ENCODE assay signal across 18 cellular contexts in the genomic region with DNA sequence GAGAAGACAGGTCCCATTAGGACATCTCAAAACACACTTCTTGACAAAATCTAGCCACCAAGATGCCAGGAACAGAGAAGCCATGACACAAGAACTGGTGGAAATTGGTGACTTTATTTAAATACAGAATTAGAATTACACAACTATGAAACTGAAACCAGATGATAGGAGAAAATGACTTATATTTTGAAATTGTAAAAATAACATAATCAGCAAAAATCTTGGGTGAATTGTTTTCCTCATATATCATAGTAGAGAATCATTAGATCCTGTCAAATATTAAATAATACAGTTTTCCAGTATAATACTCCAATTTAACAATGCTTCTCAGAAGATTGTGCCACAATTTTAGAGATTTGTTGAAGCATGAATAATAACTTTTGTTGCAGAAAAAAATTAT.
"Had no signal": no experiment of that assay in that cellular context is flagged by ENCODE, and none has a peak within 500 bp of the region (broad histone marks: within the 10 kb centered on the region; RNA-seq: fewer than 3 reads in every experiment).

No MANE protein-coding gene starts in this region.

- H3K36me3 ChIP-seq: brain microvascular endothelial cell, left ventricle myocardium inferior, spleen had no signal

- DNase-seq: activated CD4-positive, alpha-beta memory T cell treated with anti-CD3 and anti-CD28 coated beads, Interleukin-2, amount 10 ng/mL, durations not matched to agents 7 days and 5 days; activated gamma-delta T cell; activated T-cell treated with anti-CD3 and anti-CD28 coated beads, Interleukin-2, amount 50 U/mL, for 48 hours; brain microvascular endothelial cell; effector memory CD8-positive, alpha-beta T cell; kidney; left ventricle myocardium inferior; mesenchymal stem cell; nucleus accumbens; psoas muscle; spleen; stimulated activated CD4-positive, alpha-beta T cell treated with anti-CD3 and anti-CD28 coated beads, Interleukin-2, amount 100 ng/mL, for 24 hours; stimulated activated naive B cell treated with anti-CD40 and anti-IgM and Interleukin-4, amounts not matched to agents 10 μg/mL and 1 μg/mL and 100 μg/mL, for 72 hours had no signal

- H3K9me3 ChIP-seq: left ventricle myocardium inferior, psoas muscle had no signal

- ATAC-seq: effector memory CD8-positive, alpha-beta T cell; natural killer cell treated with Interleukin-12 subunit alpha and Interleukin-12 subunit beta and Interleukin-15 and Interleukin-18, amount 100 ng/mL, for 72 hours; psoas muscle; sciatic nerve; stimulated activated naive B cell treated with anti-CD40 and anti-IgM and Interleukin-4, amounts not matched to agents 10 μg/mL and 1 μg/mL and 100 μg/mL, for 72 hours had no signal

- H3K27me3 ChIP-seq: brain microvascular endothelial cell, hepatocyte had no signal

- FAIRE-seq: kidney had no signal

- H3K79me2 ChIP-seq: hepatocyte had no signal

- H2AFZ ChIP-seq: hepatocyte had no signal

- H3K4me1 ChIP-seq: left ventricle myocardium inferior, spleen had no signal

- H3K4me2 ChIP-seq: hepatocyte had no signal

- H3K27ac ChIP-seq: brain microvascular endothelial cell, epithelial cell of prostate, hepatocyte, left ventricle myocardium inferior, psoas muscle, spleen, VCaP had no signal

- H3K4me3 ChIP-seq: hepatocyte, left ventricle myocardium inferior, psoas muscle, spleen had no signal
